ENCODE assay signal across 16 cellular contexts in genomic region chr1:54095543-54096286, GRCh38. TPM values are rescaled to one million over a fixed set of nuclear protein-coding genes. Genes with fewer than 3 reads are reported as not detected.
DNase-seq lines count a peak whose midpoint lies in the region; ATAC-seq, FAIRE-seq and TF ChIP-seq lines count a peak whose summit lies in the region.
"Had no signal": no experiment of that assay in that cellular context is flagged by ENCODE, and none has a peak within 500 bp of the region (broad histone marks: within the 10 kb centered on the region; RNA-seq: fewer than 3 reads in every experiment).

No MANE protein-coding gene starts in this region.

- ATAC-seq in HG02852 (IDR thresholded peaks at IDR 0.05; ENCODE audit: unreplicated experiment) = no peak
- ATAC-seq: activated CD8-positive, alpha-beta memory T cell treated with anti-CD3 and anti-CD28 coated beads, Interleukin-2, amount 10 ng/mL, durations not matched to agents 7 days and 5 days; naive thymus-derived CD8-positive, alpha-beta T cell had no signal

- 67% methylated on average over 9 of the region's 9 CpGs for WGBS in hepatocyte (ENCODE audit: low lambda C conversion rate, missing lambda C conversion rate)
- 38 to 43% (median 39%) methylated on average over 9 of the region's 9 CpGs for WGBS in small intestine, 3 donors

- H2AFZ ChIP-seq in hepatocyte = no peak overlapping the region

- H3K4me1 ChIP-seq in hepatocyte (ENCODE audit: insufficient read depth) (peaks cover 4% of the 10 kb centered on the region), small intestine (ENCODE audit: control insufficient read depth in 2 of 2, insufficient read depth in 1 of 2, low read depth in 1 of 2, low read length in 1 of 2) (peaks cover 4 to 6% of the 10 kb centered on the region in 2 donors)

- no peaks in the 10 kb centered on the region for H4K20me1 ChIP-seq in hepatocyte (ENCODE audit: insufficient read depth, poor library complexity, severe bottlenecking)

- no peaks in the 10 kb centered on the region for H3K79me2 ChIP-seq in hepatocyte

- no peak overlapping the region for H3K4me2 ChIP-seq in hepatocyte

- H3K27ac ChIP-seq in SK-N-MC (peak overlapping the region; percentile 94), hepatocyte (peak overlapping the region; percentile 86), small intestine (ENCODE audit: low read depth in 1 of 2, low read length in 1 of 2) (peak overlapping the region in 1 of 2 donors; percentile 52)
- H3K27ac ChIP-seq: 22Rv1 had no signal

- H3K36me3 ChIP-seq in SK-N-MC (ENCODE audit: insufficient read depth, low read length) (no peaks in the 10 kb centered on the region), hepatocyte (replicated peaks; ENCODE audit: insufficient read depth, low read depth) (no peaks in the 10 kb centered on the region), small intestine (ENCODE audit: control insufficient read depth in 2 of 2, insufficient read depth in 2 of 2, low read length in 2 of 2) (peaks cover 0 to 2% of the 10 kb centered on the region in 2 donors)

- H3K4me3 ChIP-seq in SK-N-MC (peak overlapping the region; percentile 63), hepatocyte (no peak overlapping the region), small intestine (ENCODE audit: low read depth in 1 of 2, low read length in 2 of 2) (no peak overlapping the region)

- no peak for TF ChIP-seq CTCF in hepatocyte (IDR thresholded peaks at IDR 0.05; ENCODE audit: poor library complexity)

- no peak for FAIRE-seq in small intestine (lab: Jason Lieb, UNC)

- peak; percentile 0 for DNase-seq in NCI-H1436 (lab: John Stamatoyannopoulos, UW)
- no peak for DNase-seq in NCI-H1436 treated with DMSO at 0.1 percent for 48 hours (lab: John Stamatoyannopoulos, UW)
- peak; percentile 93 for DNase-seq in SK-N-MC (ENCODE audit: low read depth, low spot score)
- no peak for DNase-seq in hepatocyte (ENCODE audit: low spot score)
- peak; percentile 55 for DNase-seq in small intestine
- DNase-seq in stimulated activated naive CD4-positive, alpha-beta T cell treated with Interleukin-2 at 50 U/mL for 16 hours (lab: John Stamatoyannopoulos, UW) = no peak
- no peak for DNase-seq in superior temporal gyrus (ENCODE audit: extremely low spot score)
- DNase-seq: activated CD8-positive, alpha-beta memory T cell treated with anti-CD3 and anti-CD28 coated beads, Interleukin-2, amount 10 ng/mL, durations not matched to agents 7 days and 5 days; amniotic stem cell; HCEC 1CT; heart left ventricle; naive thymus-derived CD8-positive, alpha-beta T cell; NCI-H446 treated with DMSO at 0.1 percent for 48 hours; stimulated activated CD4-positive, alpha-beta T cell treated with anti-CD3 and anti-CD28 coated beads, Interleukin-15, amount 100 ng/mL, for 24 hours had no signal

- H3K27me3 ChIP-seq in hepatocyte (no peaks in the 10 kb centered on the region), small intestine (ENCODE audit: control insufficient read depth in 2 of 2, insufficient read depth in 2 of 2, low read length in 2 of 2) (no peaks in the 10 kb centered on the region)
- H3K27me3 ChIP-seq: heart left ventricle had no signal

- peak overlapping the region; percentile 10 for H3K9ac ChIP-seq in SK-N-MC (ENCODE audit: insufficient read length)

- H3K9me2 ChIP-seq in hepatocyte (replicated peaks; ENCODE audit: insufficient read depth) = no peaks in the 10 kb centered on the region

- H3K9me3 ChIP-seq in SK-N-MC (ENCODE audit: low read depth, low read length) (no peaks in the 10 kb centered on the region), hepatocyte (ENCODE audit: low read depth) (no peaks in the 10 kb centered on the region), small intestine (ENCODE audit: control insufficient read depth, low read depth) (no peaks in the 10 kb centered on the region)
- H3K9me3 ChIP-seq: heart left ventricle had no signal

RNA-seq across cellular contexts. Expression of gene TCEANC2, which starts 42.3 kb away (rescaled TPM):
- total RNA-seq in hepatocyte = 2.5 and 3.0 TPM in 2 replicates
- polyA plus RNA-seq in hepatocyte = 3.2 and 3.4 TPM in 2 replicates
- 1 to 10 TPM; 1.3 to 2.4 (median 1.4) TPM for polyA plus RNA-seq in small intestine

RNA-seq across cellular contexts. Expression of gene TMEM59, which starts 42.7 kb away (rescaled TPM):
- total RNA-seq in hepatocyte = 708 and 714 TPM in 2 replicates
- polyA plus RNA-seq in hepatocyte (1,181 and 1,185 TPM in 2 replicates), small intestine (100 to 1,000 TPM; 156 to 266 (median 158) TPM)

RNA-seq across cellular contexts. Expression of gene CDCP2, which starts 57.1 kb away (rescaled TPM):
- total RNA-seq in hepatocyte = not detected in 2 replicates
- not detected in 2 replicates for polyA plus RNA-seq in hepatocyte
- under 1 TPM in 1 of 3 donors, not detected in 2; 0.07 TPM for polyA plus RNA-seq in small intestine
- polyA plus RNA-seq: heart left ventricle; naive thymus-derived CD8-positive, alpha-beta T cell had no signal

Comparison
In these comparisons a context has a peak if more than half of its experiments do, and no peak if none do; other contexts are left out.
1. DNase-seq: peak in NCI-H1436 (single experiment), SK-N-MC (single experiment) and small intestine (single experiment); none in NCI-H1436 treated with DMSO at 0.1 percent for 48 hours (single experiment), hepatocyte (single experiment), stimulated activated naive CD4-positive, alpha-beta T cell treated with Interleukin-2 at 50 U/mL for 16 hours (single experiment) and superior temporal gyrus (single experiment).